ENCODE assay signal across 1 cellular context in the genomic region with DNA sequence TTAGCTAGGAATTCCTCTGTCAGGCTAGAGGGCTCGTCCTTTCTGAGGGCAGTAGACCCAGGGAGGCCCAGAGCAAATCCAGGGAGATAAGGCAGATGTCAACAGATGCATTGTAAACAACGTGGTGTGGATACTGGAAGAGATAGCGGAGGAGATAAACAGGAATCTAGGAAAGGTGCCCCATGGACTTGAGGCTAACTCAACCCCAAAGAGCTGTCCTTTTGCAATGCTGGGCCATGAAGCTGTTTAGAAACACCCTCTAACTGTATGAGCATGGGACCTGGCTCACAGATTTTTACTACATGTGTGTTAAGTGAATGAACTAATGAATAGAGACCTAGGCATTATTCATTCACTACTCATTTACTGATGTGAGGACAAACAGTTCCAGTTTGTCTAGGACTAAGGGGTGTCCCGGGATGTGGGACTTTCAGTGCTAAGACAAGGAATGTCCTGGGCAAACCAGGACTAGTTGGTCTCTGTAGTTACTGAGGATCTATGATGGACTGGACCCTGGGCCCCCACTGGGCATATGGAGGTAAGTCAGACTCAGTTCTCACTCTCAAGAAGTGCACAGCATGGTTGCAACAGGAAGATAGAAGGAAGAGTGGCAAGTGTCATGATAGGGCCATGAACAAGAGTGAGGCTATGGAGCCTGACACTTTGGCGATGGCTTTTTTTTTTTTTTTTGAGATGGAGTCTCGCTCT.
TF ChIP-seq lines count a peak whose summit lies in the region.

No MANE protein-coding gene starts in this region.

TF ChIP-seq in HepG2, 621 proteins besides CTCF, POLR2A, EP300 and RAD21 (continued from another document and continues in another):
- TF ChIP-seq, protein P1, sequence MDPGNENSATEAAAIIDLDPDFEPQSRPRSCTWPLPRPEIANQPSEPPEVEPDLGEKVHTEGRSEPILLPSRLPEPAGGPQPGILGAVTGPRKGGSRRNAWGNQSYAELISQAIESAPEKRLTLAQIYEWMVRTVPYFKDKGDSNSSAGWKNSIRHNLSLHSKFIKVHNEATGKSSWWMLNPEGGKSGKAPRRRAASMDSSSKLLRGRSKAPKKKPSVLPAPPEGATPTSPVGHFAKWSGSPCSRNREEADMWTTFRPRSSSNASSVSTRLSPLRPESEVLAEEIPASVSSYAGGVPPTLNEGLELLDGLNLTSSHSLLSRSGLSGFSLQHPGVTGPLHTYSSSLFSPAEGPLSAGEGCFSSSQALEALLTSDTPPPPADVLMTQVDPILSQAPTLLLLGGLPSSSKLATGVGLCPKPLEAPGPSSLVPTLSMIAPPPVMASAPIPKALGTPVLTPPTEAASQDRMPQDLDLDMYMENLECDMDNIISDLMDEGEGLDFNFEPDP (CRISPR knock-in tag; conservative IDR thresholded peaks at IDR 0.05): no peak
- TF ChIP-seq SNAI1 (CRISPR knock-in tag; IDR thresholded peaks at IDR 0.05; ENCODE audit: borderline replicate concordance) (no peak), SRSF4 (IDR thresholded peaks at IDR 0.05; ENCODE audit: low read depth, low read length, poor library complexity, severe bottlenecking) (no peak), NR2F6 (IDR thresholded peaks at IDR 0.05) (peak; percentile 83), NR2F6 (CRISPR knock-in tag; IDR thresholded peaks at IDR 0.05) (peak; percentile 79), CENPX (CRISPR knock-in tag; IDR thresholded peaks at IDR 0.05) (no peak), TGIF2 (CRISPR knock-in tag; IDR thresholded peaks at IDR 0.05) (no peak), HHEX (CRISPR knock-in tag; IDR thresholded peaks at IDR 0.05) (peak; percentile 81), ZNF432 (CRISPR knock-in tag; IDR thresholded peaks at IDR 0.05; ENCODE audit: borderline replicate concordance) (no peak), ZNF136 (CRISPR knock-in tag; IDR thresholded peaks at IDR 0.05; ENCODE audit: low read depth) (no peak), XBP1 (CRISPR knock-in tag; IDR thresholded peaks at IDR 0.05) (no peak), ZKSCAN5 (CRISPR knock-in tag; IDR thresholded peaks at IDR 0.05) (no peak), ZSCAN12 (CRISPR knock-in tag; IDR thresholded peaks at IDR 0.05) (no peak), TBL1XR1 (IDR thresholded peaks at IDR 0.05; ENCODE audit: borderline replicate concordance, low read length, partially characterized antibody) (no peak), ZNF484 (CRISPR knock-in tag; IDR thresholded peaks at IDR 0.05; ENCODE audit: borderline replicate concordance, low read depth) (no peak), KLF9 (CRISPR knock-in tag; IDR thresholded peaks at IDR 0.05; ENCODE audit: low read depth) (no peak), ZNF354B (CRISPR knock-in tag; IDR thresholded peaks at IDR 0.05) (no peak), ARNTL (CRISPR knock-in tag; IDR thresholded peaks at IDR 0.05) (no peak), ZNF251 (CRISPR knock-in tag; IDR thresholded peaks at IDR 0.05) (no peak), SIN3B (IDR thresholded peaks at IDR 0.05; ENCODE audit: low read length) (no peak), ZNF557 (CRISPR knock-in tag; IDR thresholded peaks at IDR 0.05) (no peak), ZSCAN21 (CRISPR knock-in tag; IDR thresholded peaks at IDR 0.05; ENCODE audit: borderline replicate concordance) (0 out of 2 replicates have a peak, but pooled peaks have one; percentile 25), HNF4A (CRISPR knock-in tag; IDR thresholded peaks at IDR 0.05) (peak; percentile 85), SIX1 (CRISPR knock-in tag; IDR thresholded peaks at IDR 0.05; ENCODE audit: borderline replicate concordance) (peak; percentile 62; the same call in 1 of the 2 replicates), ATF1 (CRISPR knock-in tag; IDR thresholded peaks at IDR 0.05) (no peak), STAG1 (CRISPR knock-in tag; IDR thresholded peaks at IDR 0.05) (no peak; the same call in 1 of the 2 replicates), ZNF543 (CRISPR knock-in tag; IDR thresholded peaks at IDR 0.05) (no peak)
- TF ChIP-seq, protein P2, sequence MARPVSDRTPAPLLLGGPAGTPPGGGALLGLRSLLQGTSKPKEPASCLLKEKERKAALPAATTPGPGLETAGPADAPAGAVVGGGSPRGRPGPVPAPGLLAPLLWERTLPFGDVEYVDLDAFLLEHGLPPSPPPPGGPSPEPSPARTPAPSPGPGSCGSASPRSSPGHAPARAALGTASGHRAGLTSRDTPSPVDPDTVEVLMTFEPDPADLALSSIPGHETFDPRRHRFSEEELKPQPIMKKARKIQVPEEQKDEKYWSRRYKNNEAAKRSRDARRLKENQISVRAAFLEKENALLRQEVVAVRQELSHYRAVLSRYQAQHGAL (CRISPR knock-in tag; IDR thresholded peaks at IDR 0.05; ENCODE audit: not compliant biosample characterization): no peak
- TF ChIP-seq, protein P3, sequence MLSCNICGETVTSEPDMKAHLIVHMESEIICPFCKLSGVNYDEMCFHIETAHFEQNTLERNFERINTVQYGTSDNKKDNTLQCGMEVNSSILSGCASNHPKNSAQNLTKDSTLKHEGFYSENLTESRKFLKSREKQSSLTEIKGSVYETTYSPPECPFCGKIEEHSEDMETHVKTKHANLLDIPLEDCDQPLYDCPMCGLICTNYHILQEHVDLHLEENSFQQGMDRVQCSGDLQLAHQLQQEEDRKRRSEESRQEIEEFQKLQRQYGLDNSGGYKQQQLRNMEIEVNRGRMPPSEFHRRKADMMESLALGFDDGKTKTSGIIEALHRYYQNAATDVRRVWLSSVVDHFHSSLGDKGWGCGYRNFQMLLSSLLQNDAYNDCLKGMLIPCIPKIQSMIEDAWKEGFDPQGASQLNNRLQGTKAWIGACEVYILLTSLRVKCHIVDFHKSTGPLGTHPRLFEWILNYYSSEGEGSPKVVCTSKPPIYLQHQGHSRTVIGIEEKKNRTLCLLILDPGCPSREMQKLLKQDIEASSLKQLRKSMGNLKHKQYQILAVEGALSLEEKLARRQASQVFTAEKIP (CRISPR knock-in tag; IDR thresholded peaks at IDR 0.05; ENCODE audit: borderline replicate concordance): no peak
- TF ChIP-seq, protein P4, sequence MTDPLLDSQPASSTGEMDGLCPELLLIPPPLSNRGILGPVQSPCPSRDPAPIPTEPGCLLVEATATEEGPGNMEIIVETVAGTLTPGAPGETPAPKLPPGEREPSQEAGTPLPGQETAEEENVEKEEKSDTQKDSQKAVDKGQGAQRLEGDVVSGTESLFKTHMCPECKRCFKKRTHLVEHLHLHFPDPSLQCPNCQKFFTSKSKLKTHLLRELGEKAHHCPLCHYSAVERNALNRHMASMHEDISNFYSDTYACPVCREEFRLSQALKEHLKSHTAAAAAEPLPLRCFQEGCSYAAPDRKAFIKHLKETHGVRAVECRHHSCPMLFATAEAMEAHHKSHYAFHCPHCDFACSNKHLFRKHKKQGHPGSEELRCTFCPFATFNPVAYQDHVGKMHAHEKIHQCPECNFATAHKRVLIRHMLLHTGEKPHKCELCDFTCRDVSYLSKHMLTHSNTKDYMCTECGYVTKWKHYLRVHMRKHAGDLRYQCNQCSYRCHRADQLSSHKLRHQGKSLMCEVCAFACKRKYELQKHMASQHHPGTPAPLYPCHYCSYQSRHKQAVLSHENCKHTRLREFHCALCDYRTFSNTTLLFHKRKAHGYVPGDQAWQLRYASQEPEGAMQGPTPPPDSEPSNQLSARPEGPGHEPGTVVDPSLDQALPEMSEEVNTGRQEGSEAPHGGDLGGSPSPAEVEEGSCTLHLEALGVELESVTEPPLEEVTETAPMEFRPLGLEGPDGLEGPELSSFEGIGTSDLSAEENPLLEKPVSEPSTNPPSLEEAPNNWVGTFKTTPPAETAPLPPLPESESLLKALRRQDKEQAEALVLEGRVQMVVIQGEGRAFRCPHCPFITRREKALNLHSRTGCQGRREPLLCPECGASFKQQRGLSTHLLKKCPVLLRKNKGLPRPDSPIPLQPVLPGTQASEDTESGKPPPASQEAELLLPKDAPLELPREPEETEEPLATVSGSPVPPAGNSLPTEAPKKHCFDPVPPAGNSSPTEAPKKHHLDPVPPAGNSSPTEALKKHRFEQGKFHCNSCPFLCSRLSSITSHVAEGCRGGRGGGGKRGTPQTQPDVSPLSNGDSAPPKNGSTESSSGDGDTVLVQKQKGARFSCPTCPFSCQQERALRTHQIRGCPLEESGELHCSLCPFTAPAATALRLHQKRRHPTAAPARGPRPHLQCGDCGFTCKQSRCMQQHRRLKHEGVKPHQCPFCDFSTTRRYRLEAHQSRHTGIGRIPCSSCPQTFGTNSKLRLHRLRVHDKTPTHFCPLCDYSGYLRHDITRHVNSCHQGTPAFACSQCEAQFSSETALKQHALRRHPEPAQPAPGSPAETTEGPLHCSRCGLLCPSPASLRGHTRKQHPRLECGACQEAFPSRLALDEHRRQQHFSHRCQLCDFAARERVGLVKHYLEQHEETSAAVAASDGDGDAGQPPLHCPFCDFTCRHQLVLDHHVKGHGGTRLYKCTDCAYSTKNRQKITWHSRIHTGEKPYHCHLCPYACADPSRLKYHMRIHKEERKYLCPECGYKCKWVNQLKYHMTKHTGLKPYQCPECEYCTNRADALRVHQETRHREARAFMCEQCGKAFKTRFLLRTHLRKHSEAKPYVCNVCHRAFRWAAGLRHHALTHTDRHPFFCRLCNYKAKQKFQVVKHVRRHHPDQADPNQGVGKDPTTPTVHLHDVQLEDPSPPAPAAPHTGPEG (CRISPR knock-in tag; IDR thresholded peaks at IDR 0.05): no peak
- TF ChIP-seq, protein P5, sequence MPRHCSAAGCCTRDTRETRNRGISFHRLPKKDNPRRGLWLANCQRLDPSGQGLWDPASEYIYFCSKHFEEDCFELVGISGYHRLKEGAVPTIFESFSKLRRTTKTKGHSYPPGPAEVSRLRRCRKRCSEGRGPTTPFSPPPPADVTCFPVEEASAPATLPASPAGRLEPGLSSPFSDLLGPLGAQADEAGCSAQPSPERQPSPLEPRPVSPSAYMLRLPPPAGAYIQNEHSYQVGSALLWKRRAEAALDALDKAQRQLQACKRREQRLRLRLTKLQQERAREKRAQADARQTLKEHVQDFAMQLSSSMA (CRISPR knock-in tag; IDR thresholded peaks at IDR 0.05): no peak
- TF ChIP-seq, protein P6, sequence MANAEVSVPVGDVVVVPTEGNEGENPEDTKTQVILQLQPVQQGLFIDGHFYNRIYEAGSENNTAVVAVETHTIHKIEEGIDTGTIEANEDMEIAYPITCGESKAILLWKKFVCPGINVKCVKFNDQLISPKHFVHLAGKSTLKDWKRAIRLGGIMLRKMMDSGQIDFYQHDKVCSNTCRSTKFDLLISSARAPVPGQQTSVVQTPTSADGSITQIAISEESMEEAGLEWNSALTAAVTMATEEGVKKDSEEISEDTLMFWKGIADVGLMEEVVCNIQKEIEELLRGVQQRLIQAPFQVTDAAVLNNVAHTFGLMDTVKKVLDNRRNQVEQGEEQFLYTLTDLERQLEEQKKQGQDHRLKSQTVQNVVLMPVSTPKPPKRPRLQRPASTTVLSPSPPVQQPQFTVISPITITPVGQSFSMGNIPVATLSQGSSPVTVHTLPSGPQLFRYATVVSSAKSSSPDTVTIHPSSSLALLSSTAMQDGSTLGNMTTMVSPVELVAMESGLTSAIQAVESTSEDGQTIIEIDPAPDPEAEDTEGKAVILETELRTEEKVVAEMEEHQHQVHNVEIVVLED (CRISPR knock-in tag; IDR thresholded peaks at IDR 0.05; ENCODE audit: borderline replicate concordance): no peak
- TF ChIP-seq, protein P7, sequence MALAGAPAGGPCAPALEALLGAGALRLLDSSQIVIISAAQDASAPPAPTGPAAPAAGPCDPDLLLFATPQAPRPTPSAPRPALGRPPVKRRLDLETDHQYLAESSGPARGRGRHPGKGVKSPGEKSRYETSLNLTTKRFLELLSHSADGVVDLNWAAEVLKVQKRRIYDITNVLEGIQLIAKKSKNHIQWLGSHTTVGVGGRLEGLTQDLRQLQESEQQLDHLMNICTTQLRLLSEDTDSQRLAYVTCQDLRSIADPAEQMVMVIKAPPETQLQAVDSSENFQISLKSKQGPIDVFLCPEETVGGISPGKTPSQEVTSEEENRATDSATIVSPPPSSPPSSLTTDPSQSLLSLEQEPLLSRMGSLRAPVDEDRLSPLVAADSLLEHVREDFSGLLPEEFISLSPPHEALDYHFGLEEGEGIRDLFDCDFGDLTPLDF (CRISPR knock-in tag; IDR thresholded peaks at IDR 0.05): no peak
- TF ChIP-seq, protein P8, sequence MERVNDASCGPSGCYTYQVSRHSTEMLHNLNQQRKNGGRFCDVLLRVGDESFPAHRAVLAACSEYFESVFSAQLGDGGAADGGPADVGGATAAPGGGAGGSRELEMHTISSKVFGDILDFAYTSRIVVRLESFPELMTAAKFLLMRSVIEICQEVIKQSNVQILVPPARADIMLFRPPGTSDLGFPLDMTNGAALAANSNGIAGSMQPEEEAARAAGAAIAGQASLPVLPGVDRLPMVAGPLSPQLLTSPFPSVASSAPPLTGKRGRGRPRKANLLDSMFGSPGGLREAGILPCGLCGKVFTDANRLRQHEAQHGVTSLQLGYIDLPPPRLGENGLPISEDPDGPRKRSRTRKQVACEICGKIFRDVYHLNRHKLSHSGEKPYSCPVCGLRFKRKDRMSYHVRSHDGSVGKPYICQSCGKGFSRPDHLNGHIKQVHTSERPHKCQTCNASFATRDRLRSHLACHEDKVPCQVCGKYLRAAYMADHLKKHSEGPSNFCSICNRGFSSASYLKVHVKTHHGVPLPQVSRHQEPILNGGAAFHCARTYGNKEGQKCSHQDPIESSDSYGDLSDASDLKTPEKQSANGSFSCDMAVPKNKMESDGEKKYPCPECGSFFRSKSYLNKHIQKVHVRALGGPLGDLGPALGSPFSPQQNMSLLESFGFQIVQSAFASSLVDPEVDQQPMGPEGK (CRISPR knock-in tag; IDR thresholded peaks at IDR 0.05): peak; percentile 81
- TF ChIP-seq, protein P9, sequence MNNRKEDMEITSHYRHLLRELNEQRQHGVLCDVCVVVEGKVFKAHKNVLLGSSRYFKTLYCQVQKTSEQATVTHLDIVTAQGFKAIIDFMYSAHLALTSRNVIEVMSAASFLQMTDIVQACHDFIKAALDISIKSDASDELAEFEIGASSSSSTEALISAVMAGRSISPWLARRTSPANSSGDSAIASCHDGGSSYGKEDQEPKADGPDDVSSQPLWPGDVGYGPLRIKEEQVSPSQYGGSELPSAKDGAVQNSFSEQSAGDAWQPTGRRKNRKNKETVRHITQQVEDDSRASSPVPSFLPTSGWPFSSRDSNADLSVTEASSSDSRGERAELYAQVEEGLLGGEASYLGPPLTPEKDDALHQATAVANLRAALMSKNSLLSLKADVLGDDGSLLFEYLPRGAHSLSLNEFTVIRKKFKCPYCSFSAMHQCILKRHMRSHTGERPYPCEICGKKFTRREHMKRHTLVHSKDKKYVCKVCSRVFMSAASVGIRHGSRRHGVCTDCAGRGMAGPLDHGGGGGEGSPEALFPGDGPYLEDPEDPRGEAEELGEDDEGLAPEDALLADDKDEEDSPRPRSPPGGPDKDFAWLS (CRISPR knock-in tag; IDR thresholded peaks at IDR 0.05; ENCODE audit: borderline replicate concordance): no peak
- TF ChIP-seq, protein P10, sequence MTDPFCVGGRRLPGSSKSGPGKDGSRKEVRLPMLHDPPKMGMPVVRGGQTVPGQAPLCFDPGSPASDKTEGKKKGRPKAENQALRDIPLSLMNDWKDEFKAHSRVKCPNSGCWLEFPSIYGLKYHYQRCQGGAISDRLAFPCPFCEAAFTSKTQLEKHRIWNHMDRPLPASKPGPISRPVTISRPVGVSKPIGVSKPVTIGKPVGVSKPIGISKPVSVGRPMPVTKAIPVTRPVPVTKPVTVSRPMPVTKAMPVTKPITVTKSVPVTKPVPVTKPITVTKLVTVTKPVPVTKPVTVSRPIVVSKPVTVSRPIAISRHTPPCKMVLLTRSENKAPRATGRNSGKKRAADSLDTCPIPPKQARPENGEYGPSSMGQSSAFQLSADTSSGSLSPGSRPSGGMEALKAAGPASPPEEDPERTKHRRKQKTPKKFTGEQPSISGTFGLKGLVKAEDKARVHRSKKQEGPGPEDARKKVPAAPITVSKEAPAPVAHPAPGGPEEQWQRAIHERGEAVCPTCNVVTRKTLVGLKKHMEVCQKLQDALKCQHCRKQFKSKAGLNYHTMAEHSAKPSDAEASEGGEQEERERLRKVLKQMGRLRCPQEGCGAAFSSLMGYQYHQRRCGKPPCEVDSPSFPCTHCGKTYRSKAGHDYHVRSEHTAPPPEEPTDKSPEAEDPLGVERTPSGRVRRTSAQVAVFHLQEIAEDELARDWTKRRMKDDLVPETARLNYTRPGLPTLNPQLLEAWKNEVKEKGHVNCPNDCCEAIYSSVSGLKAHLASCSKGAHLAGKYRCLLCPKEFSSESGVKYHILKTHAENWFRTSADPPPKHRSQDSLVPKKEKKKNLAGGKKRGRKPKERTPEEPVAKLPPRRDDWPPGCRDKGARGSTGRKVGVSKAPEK (CRISPR knock-in tag; IDR thresholded peaks at IDR 0.05; ENCODE audit: borderline replicate concordance): 0 out of 2 replicates have a peak, but pooled peaks have one; percentile 39
